In genomic region chr17:30477083-30477757, GRCh38 we compare ENCODE assay signal across 1 cellular context.
TF ChIP-seq lines count a peak whose summit lies in the region.

Gene GOSR1 (plus strand): TSS chr17:30477408. CDS start chr17:30477434, 26 bp downstream.

TF ChIP-seq in HepG2, 621 proteins besides CTCF, POLR2A, EP300 and RAD21 (continued from another document and continues in another):
- no peak for TF ChIP-seq ZKSCAN1 (IDR thresholded peaks at IDR 0.05; ENCODE audit: low read length)
- 0 out of 2 replicates have a peak, but pooled peaks have one; percentile 5 for TF ChIP-seq ZNF629 (CRISPR knock-in tag; conservative IDR thresholded peaks at IDR 0.05)
- peak; percentile 88 for TF ChIP-seq ZSCAN9 (CRISPR knock-in tag; IDR thresholded peaks at IDR 0.05; ENCODE audit: borderline replicate concordance)
- TF ChIP-seq, protein P1, sequence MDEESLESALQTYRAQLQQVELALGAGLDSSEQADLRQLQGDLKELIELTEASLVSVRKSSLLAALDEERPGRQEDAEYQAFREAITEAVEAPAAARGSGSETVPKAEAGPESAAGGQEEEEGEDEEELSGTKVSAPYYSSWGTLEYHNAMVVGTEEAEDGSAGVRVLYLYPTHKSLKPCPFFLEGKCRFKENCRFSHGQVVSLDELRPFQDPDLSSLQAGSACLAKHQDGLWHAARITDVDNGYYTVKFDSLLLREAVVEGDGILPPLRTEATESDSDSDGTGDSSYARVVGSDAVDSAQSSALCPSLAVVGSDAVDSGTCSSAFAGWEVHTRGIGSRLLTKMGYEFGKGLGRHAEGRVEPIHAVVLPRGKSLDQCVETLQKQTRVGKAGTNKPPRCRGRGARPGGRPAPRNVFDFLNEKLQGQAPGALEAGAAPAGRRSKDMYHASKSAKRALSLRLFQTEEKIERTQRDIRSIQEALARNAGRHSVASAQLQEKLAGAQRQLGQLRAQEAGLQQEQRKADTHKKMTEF (CRISPR knock-in tag; IDR thresholded peaks at IDR 0.05) = peak; percentile 87
- TF ChIP-seq ZFP41 (CRISPR knock-in tag; IDR thresholded peaks at IDR 0.05; ENCODE audit: borderline replicate concordance) = peak; percentile 55; the same call in 1 of the 2 replicates
- TF ChIP-seq, protein P2, sequence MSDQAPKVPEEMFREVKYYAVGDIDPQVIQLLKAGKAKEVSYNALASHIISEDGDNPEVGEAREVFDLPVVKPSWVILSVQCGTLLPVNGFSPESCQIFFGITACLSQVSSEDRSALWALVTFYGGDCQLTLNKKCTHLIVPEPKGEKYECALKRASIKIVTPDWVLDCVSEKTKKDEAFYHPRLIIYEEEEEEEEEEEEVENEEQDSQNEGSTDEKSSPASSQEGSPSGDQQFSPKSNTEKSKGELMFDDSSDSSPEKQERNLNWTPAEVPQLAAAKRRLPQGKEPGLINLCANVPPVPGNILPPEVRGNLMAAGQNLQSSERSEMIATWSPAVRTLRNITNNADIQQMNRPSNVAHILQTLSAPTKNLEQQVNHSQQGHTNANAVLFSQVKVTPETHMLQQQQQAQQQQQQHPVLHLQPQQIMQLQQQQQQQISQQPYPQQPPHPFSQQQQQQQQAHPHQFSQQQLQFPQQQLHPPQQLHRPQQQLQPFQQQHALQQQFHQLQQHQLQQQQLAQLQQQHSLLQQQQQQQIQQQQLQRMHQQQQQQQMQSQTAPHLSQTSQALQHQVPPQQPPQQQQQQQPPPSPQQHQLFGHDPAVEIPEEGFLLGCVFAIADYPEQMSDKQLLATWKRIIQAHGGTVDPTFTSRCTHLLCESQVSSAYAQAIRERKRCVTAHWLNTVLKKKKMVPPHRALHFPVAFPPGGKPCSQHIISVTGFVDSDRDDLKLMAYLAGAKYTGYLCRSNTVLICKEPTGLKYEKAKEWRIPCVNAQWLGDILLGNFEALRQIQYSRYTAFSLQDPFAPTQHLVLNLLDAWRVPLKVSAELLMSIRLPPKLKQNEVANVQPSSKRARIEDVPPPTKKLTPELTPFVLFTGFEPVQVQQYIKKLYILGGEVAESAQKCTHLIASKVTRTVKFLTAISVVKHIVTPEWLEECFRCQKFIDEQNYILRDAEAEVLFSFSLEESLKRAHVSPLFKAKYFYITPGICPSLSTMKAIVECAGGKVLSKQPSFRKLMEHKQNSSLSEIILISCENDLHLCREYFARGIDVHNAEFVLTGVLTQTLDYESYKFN (CRISPR knock-in tag; conservative IDR thresholded peaks at IDR 0.05) = peak; percentile 38; the same call in 1 of the 2 replicates
- peak; percentile 87 for TF ChIP-seq KDM4B (CRISPR knock-in tag; IDR thresholded peaks at IDR 0.05)
- TF ChIP-seq ZBTB46 (CRISPR knock-in tag; IDR thresholded peaks at IDR 0.05; ENCODE audit: borderline replicate concordance) = no peak
- 0 out of 2 replicates have a peak, but pooled peaks have one; percentile 53 for TF ChIP-seq TMF1 (CRISPR knock-in tag; IDR thresholded peaks at IDR 0.05; ENCODE audit: low read depth)
- TF ChIP-seq, protein P3, sequence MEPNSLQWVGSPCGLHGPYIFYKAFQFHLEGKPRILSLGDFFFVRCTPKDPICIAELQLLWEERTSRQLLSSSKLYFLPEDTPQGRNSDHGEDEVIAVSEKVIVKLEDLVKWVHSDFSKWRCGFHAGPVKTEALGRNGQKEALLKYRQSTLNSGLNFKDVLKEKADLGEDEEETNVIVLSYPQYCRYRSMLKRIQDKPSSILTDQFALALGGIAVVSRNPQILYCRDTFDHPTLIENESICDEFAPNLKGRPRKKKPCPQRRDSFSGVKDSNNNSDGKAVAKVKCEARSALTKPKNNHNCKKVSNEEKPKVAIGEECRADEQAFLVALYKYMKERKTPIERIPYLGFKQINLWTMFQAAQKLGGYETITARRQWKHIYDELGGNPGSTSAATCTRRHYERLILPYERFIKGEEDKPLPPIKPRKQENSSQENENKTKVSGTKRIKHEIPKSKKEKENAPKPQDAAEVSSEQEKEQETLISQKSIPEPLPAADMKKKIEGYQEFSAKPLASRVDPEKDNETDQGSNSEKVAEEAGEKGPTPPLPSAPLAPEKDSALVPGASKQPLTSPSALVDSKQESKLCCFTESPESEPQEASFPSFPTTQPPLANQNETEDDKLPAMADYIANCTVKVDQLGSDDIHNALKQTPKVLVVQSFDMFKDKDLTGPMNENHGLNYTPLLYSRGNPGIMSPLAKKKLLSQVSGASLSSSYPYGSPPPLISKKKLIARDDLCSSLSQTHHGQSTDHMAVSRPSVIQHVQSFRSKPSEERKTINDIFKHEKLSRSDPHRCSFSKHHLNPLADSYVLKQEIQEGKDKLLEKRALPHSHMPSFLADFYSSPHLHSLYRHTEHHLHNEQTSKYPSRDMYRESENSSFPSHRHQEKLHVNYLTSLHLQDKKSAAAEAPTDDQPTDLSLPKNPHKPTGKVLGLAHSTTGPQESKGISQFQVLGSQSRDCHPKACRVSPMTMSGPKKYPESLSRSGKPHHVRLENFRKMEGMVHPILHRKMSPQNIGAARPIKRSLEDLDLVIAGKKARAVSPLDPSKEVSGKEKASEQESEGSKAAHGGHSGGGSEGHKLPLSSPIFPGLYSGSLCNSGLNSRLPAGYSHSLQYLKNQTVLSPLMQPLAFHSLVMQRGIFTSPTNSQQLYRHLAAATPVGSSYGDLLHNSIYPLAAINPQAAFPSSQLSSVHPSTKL (CRISPR knock-in tag; IDR thresholded peaks at IDR 0.05) = peak; percentile 76
- no peak for TF ChIP-seq ZNF570 (CRISPR knock-in tag; IDR thresholded peaks at IDR 0.05; ENCODE audit: borderline replicate concordance)
- peak; percentile 89; the same call in 1 of the 2 replicates for TF ChIP-seq MIER3 (CRISPR knock-in tag; IDR thresholded peaks at IDR 0.05; ENCODE audit: borderline replicate concordance)
- no peak for TF ChIP-seq NCOA1 (CRISPR knock-in tag; IDR thresholded peaks at IDR 0.05)
- peak; percentile 80; the same call in 1 of the 2 replicates for TF ChIP-seq CAMTA2 (CRISPR knock-in tag; IDR thresholded peaks at IDR 0.05; ENCODE audit: borderline replicate concordance)
- 0 out of 2 replicates have a peak, but pooled peaks have one; percentile 35 for TF ChIP-seq SIX1 (CRISPR knock-in tag; IDR thresholded peaks at IDR 0.05; ENCODE audit: borderline replicate concordance)
- 0 out of 2 replicates have a peak, but pooled peaks have one; percentile 73 for TF ChIP-seq HOXA7 (CRISPR knock-in tag; IDR thresholded peaks at IDR 0.05)
- no peak for TF ChIP-seq ZNF775 (CRISPR knock-in tag; IDR thresholded peaks at IDR 0.05; ENCODE audit: borderline replicate concordance)
- 0 out of 2 replicates have a peak, but pooled peaks have one; percentile 18 for TF ChIP-seq ZNF552 (CRISPR knock-in tag; IDR thresholded peaks at IDR 0.05; ENCODE audit: borderline replicate concordance)
- peak; percentile 71 for TF ChIP-seq STAG1 (CRISPR knock-in tag; IDR thresholded peaks at IDR 0.05)
- peak; percentile 77 for TF ChIP-seq PRDM15 (CRISPR knock-in tag; IDR thresholded peaks at IDR 0.05)
- TF ChIP-seq, protein P4, sequence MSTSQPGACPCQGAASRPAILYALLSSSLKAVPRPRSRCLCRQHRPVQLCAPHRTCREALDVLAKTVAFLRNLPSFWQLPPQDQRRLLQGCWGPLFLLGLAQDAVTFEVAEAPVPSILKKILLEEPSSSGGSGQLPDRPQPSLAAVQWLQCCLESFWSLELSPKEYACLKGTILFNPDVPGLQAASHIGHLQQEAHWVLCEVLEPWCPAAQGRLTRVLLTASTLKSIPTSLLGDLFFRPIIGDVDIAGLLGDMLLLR (CRISPR knock-in tag; IDR thresholded peaks at IDR 0.05) = peak; percentile 55; the same call in 1 of the 2 replicates
- peak; percentile 85 for TF ChIP-seq NKX3-1 (CRISPR knock-in tag; IDR thresholded peaks at IDR 0.05)
- peak; percentile 94 for TF ChIP-seq GABPA (IDR thresholded peaks at IDR 0.05; ENCODE audit: low read depth, low read length)
- TF ChIP-seq GABPA (CRISPR knock-in tag; IDR thresholded peaks at IDR 0.05; ENCODE audit: low read depth) = peak; percentile 97
- 0 out of 2 replicates have a peak, but pooled peaks have one; percentile 72 for TF ChIP-seq ZNF749 (CRISPR knock-in tag; IDR thresholded peaks at IDR 0.05; ENCODE audit: borderline replicate concordance)
- TF ChIP-seq FOXP1 (IDR thresholded peaks at IDR 0.05) = no peak
- TF ChIP-seq FOXP1 (CRISPR knock-in tag; IDR thresholded peaks at IDR 0.05) = 0 out of 2 replicates have a peak, but pooled peaks have one; percentile 20
- TF ChIP-seq ZMYM3 (CRISPR knock-in tag; IDR thresholded peaks at IDR 0.05) = peak; percentile 88
- no peak for TF ChIP-seq ZBTB39 (CRISPR knock-in tag; IDR thresholded peaks at IDR 0.05)
- peak; percentile 59; the same call in 1 of the 2 replicates for TF ChIP-seq SP140L (CRISPR knock-in tag; IDR thresholded peaks at IDR 0.05; ENCODE audit: borderline replicate concordance)
- no peak for TF ChIP-seq ZNF776 (CRISPR knock-in tag; IDR thresholded peaks at IDR 0.05)
- peak; percentile 98 for TF ChIP-seq YY1 (IDR thresholded peaks at IDR 0.05; ENCODE audit: insufficient read depth, insufficient replicate concordance, low read depth, low read length)
- TF ChIP-seq ZSCAN25 (CRISPR knock-in tag; IDR thresholded peaks at IDR 0.05) = 0 out of 2 replicates have a peak, but pooled peaks have one; percentile 31
- TF ChIP-seq MTA1 (CRISPR knock-in tag; IDR thresholded peaks at IDR 0.05; ENCODE audit: borderline replicate concordance) = peak; percentile 59; the same call in 1 of the 2 replicates
- peak; percentile 68; the same call in 1 of the 2 replicates for TF ChIP-seq ZBTB49 (CRISPR knock-in tag; IDR thresholded peaks at IDR 0.05; ENCODE audit: borderline replicate concordance)
- no peak for TF ChIP-seq ZNF253 (CRISPR knock-in tag; IDR thresholded peaks at IDR 0.05; ENCODE audit: borderline replicate concordance)
